Comparison of ENCODE assay signal across 1 cellular context in the genomic region with DNA sequence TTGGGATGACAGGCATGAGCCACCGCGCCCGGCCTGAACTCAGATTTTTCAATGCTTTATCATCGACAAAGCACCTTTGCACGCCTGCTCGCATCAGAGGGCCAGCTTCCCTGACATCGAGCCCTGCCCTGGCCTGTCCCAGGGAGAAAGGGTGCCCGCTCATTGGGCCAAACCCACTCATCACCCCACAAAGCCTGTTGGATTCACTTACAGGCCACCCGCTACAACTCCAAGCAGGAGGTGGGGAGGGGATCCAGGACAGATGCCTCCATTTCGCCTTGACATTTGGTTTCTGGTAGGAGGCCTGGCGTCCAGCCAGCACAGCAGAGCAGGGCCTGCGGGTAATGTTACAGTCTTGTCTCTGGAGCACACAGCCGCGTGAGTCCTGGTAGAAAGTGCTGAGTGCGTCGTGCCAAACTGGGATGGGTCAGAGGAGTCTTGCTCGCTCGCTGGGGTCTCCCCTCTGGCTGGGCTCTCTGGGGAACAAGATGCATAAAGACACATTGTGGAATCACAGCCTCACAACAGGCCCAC.
TF ChIP-seq lines count a peak whose summit lies in the region.

No MANE protein-coding gene starts in this region.

TF ChIP-seq in HEK293, 187 proteins besides CTCF, POLR2A, EP300 and RAD21 (continued from another document):
- TF ChIP-seq, protein P1, sequence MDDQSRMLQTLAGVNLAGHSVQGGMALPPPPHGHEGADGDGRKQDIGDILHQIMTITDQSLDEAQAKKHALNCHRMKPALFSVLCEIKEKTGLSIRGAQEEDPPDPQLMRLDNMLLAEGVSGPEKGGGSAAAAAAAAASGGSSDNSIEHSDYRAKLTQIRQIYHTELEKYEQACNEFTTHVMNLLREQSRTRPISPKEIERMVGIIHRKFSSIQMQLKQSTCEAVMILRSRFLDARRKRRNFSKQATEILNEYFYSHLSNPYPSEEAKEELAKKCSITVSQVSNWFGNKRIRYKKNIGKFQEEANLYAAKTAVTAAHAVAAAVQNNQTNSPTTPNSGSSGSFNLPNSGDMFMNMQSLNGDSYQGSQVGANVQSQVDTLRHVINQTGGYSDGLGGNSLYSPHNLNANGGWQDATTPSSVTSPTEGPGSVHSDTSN (CRISPR knock-in tag; IDR thresholded peaks at IDR 0.05), result peak; percentile 75
